Comparison of ENCODE assay signal across 8 cellular contexts in genomic region chr7:100271716-100272537, GRCh38. TPM values are rescaled to one million over a fixed set of nuclear protein-coding genes. Genes with fewer than 3 reads are reported as not detected.
DNase-seq lines count a peak whose midpoint lies in the region; ATAC-seq and TF ChIP-seq lines count a peak whose summit lies in the region.

No MANE protein-coding gene starts in this region.

- BruUV-seq in Caco-2 (replicated peaks; lab: Mats Ljungman, UMichigan): no TSS peak

- H3K27me3 ChIP-seq in Caco-2 (replicated peaks; ENCODE audit: control insufficient read depth, insufficient read depth, low read length): no peaks in the 10 kb centered on the region

- CTCF ChIA-PET in Caco-2 (lab: Charles Lee): interaction anchor here (1.4 kb wide), 1 partner anchor 83 kb away, joined by 3 read pairs; no protein-coding TSS in a partner anchor

- peak; percentile 98 for DNase-seq in Caco-2
- peak; percentile 86 for DNase-seq in HT1080 (ENCODE audit: low read depth)
- DNase-seq in NOMO-1 (lab: John Stamatoyannopoulos, UW; ENCODE audit: unreplicated experiment in 2 of 2): peak; percentile 91 to 94
- DNase-seq in activated CD8-positive, alpha-beta memory T cell treated with anti-CD3 and anti-CD28 coated beads, Interleukin-2, amount 50 U/mL, for 24 hours (ENCODE audit: extremely low read depth): peak; percentile 94
- DNase-seq in endothelial cell (ENCODE audit: low spot score): peak; percentile 99
- peak; percentile 96 to 99 for DNase-seq in mesothelial cell of epicardium (ENCODE audit: low spot score in 2 of 2, unreplicated experiment in 2 of 2)
- DNase-seq in stimulated activated CD8-positive, alpha-beta memory T cell treated with anti-CD3 and anti-CD28 coated beads, Interleukin-15, amount 100 ng/mL, for 4 hours (ENCODE audit: low read depth in 2 of 2): peak; percentile 93 to 96

- intact Hi-C loops in Caco-2 (cut with micrococcal nuclease; ENCODE audit: unreplicated experiment): no loop called here

- POLR2A ChIA-PET in Caco-2 (lab: Charles Lee): interaction anchor here (0.6 to 1.0 kb wide), 2 partner anchors 115 to 157 kb away, joined by 3 to 6 read pairs; partner anchors contain the start of gene ZCWPW1

- TF ChIP-seq CTCF in Caco-2 (IDR thresholded peaks at IDR 0.05; ENCODE audit: insufficient read depth in 1 of 2, low read depth in 1 of 2, low read length in 1 of 2, severe bottlenecking in 1 of 2, unreplicated experiment in 1 of 2): peak in 1 of 2 experiments; percentile 60
- no peak for TF ChIP-seq CTCF in endothelial cell (IDR thresholded peaks at IDR 0.05; ENCODE audit: unreplicated experiment)
- no peak for TF ChIP-seq CTCF in mesothelial cell of epicardium (IDR thresholded peaks at IDR 0.05; ENCODE audit: unreplicated experiment)

- ATAC-seq in GM21360 (IDR thresholded peaks at IDR 0.05; ENCODE audit: unreplicated experiment): peak; percentile 77

- no peaks in the 10 kb centered on the region for H3K9me3 ChIP-seq in Caco-2

- H3K36me3 Mint-ChIP-seq in Caco-2 (ENCODE audit: insufficient read depth, unreplicated experiment) (peaks cover 23% of the 10 kb centered on the region), endothelial cell (ENCODE audit: low read depth, unreplicated experiment) (no peaks in the 10 kb centered on the region), mesothelial cell of epicardium (peaks cover 7% of the 10 kb centered on the region)

- H3K4me1 Mint-ChIP-seq in Caco-2 (ENCODE audit: low read depth, unreplicated experiment) (peaks cover 10% of the 10 kb centered on the region), endothelial cell (ENCODE audit: unreplicated experiment) (peaks cover 17% of the 10 kb centered on the region), mesothelial cell of epicardium (peaks cover 18% of the 10 kb centered on the region)

- H3K36me3 ChIP-seq in Caco-2 (ENCODE audit: control insufficient read depth, insufficient read depth, low read length): no peaks in the 10 kb centered on the region

- H3K27me3 Mint-ChIP-seq in Caco-2 (ENCODE audit: insufficient read depth, unreplicated experiment) (no peaks in the 10 kb centered on the region), endothelial cell (ENCODE audit: unreplicated experiment) (peaks cover 9% of the 10 kb centered on the region), mesothelial cell of epicardium (ENCODE audit: low read depth) (no peaks in the 10 kb centered on the region)

- H3K27ac Mint-ChIP-seq in Caco-2 (ENCODE audit: unreplicated experiment) (no peak overlapping the region), endothelial cell (ENCODE audit: unreplicated experiment) (no peak overlapping the region), mesothelial cell of epicardium (peak overlapping the region; percentile 66)

- H3K9me3 Mint-ChIP-seq in Caco-2 (ENCODE audit: unreplicated experiment) (no peaks in the 10 kb centered on the region), endothelial cell (ENCODE audit: unreplicated experiment) (no peaks in the 10 kb centered on the region), mesothelial cell of epicardium (no peaks in the 10 kb centered on the region)

- peaks cover 20% of the 10 kb centered on the region for H3K4me1 ChIP-seq in Caco-2

- H3K4me3 ChIP-seq in Caco-2 (ENCODE audit: low read depth, low read length): peak overlapping the region; percentile 62

- H3K4me3 Mint-ChIP-seq in Caco-2 (ENCODE audit: unreplicated experiment) (peak overlapping the region; percentile 69), endothelial cell (ENCODE audit: unreplicated experiment) (peak overlapping the region; percentile 86), mesothelial cell of epicardium (peak overlapping the region; percentile 84)

RNA-seq across cellular contexts. Expression of gene SPDYE3, which starts 35.6 kb away (rescaled TPM):
- total RNA-seq in Caco-2 (2022): not detected in 2 replicates
- total RNA-seq in HT1080 (2014; rRNA removed; shearing (Covaris generic)): not detected in 2 replicates
- polyA plus RNA-seq in HT1080 (2015; cell fraction: cytosol; rRNA removed): not detected in 2 replicates
- polyA plus RNA-seq in HT1080 (2015; cell fraction: nucleus; rRNA removed): 0.09 and 0.23 TPM in 2 replicates
- total RNA-seq in endothelial cell (ENCODE audit: unreplicated experiment): not detected
- total RNA-seq in mesothelial cell of epicardium: not detected in 3 replicates

RNA-seq across cellular contexts. Expression of gene PVRIG, which starts 52.2 kb away (rescaled TPM):
- total RNA-seq in Caco-2 (2022): not detected in 2 replicates
- not detected in 2 replicates for total RNA-seq in HT1080 (2014; rRNA removed; shearing (Covaris generic))
- polyA plus RNA-seq in HT1080 (2015; cell fraction: cytosol; rRNA removed): not detected in 2 replicates
- polyA plus RNA-seq in HT1080 (2015; cell fraction: nucleus; rRNA removed): not detected in 2 replicates
- total RNA-seq in endothelial cell (ENCODE audit: unreplicated experiment): not detected
- not detected in 3 replicates for total RNA-seq in mesothelial cell of epicardium

Comparison
In these comparisons a context has a peak if more than half of its experiments do, and no peak if none do; other contexts are left out.
1. Peak in every context shown above with its lines: DNase-seq, ATAC-seq and H3K4me3 ChIP-seq.